ENCODE assay signal across 19 cellular contexts in the genomic region with DNA sequence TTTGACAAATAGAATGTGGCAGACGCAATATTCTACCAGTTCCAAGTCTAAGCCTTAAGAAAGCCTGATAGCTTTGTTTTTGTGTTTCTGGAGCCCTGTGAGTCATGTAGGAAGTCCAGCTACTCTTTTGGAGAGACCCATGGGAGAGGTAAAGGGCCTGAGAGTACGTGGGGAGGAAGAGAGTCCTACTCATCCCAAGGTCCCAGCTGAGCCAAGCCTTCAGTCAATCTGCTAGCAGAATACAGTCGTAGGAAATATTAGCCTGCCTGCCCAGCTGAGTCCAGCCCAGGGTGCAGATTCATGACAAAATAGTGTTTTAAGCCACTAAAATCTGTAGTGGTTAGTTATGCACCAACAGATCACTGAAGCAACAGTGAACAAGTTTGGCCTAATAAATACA. TPM values are rescaled to one million over a fixed set of nuclear protein-coding genes. Genes with fewer than 3 reads are reported as not detected.
DNase-seq lines count a peak whose midpoint lies in the region; ATAC-seq and TF ChIP-seq lines count a peak whose summit lies in the region.
"Had no signal": no experiment of that assay in that cellular context is flagged by ENCODE, and none has a peak within 500 bp of the region (broad histone marks: within the 10 kb centered on the region; RNA-seq: fewer than 3 reads in every experiment).

No MANE protein-coding gene starts in this region.

- peaks cover 6% of the 10 kb centered on the region; the same call in 1 of the 2 replicates for H3K4me1 Mint-ChIP-seq in HFFc6 (ENCODE audit: low read depth)
- H3K4me1 Mint-ChIP-seq in mesothelial cell of epicardium, result peaks cover 4% of the 10 kb centered on the region

- peaks cover 13% of the 10 kb centered on the region for H3K4me1 ChIP-seq in adipocyte (ENCODE audit: control insufficient read depth, insufficient read depth, low read length)
- H3K4me1 ChIP-seq: adrenal gland, lower lobe of right lung had no signal

- no peaks in the 10 kb centered on the region for H3K27me3 Mint-ChIP-seq in HFFc6 (ENCODE audit: insufficient read depth)
- H3K27me3 Mint-ChIP-seq in mesothelial cell of epicardium (ENCODE audit: low read depth), result no peaks in the 10 kb centered on the region
- H3K27me3 Mint-ChIP-seq: type B pancreatic cell had no signal

- H3K36me3 ChIP-seq in adipocyte (ENCODE audit: control insufficient read depth, insufficient read depth, low read length, severe bottlenecking), result no peaks in the 10 kb centered on the region
- H3K36me3 ChIP-seq: adrenal gland, esophagus squamous epithelium, lower lobe of right lung had no signal

- TF ChIP-seq CTCF in fibroblast of the aortic adventitia (IDR thresholded peaks at IDR 0.05; ENCODE audit: insufficient read depth, low read length) (no peak), HFFc6 (IDR thresholded peaks at IDR 0.05) (no peak), mesothelial cell of epicardium (IDR thresholded peaks at IDR 0.05; ENCODE audit: unreplicated experiment) (no peak)

- ATAC-seq in GM18511 (IDR thresholded peaks at IDR 0.05; ENCODE audit: unreplicated experiment), result peak; percentile 23
- ATAC-seq in sciatic nerve, result peak; percentile 76
- no peak for ATAC-seq in GM19467 (IDR thresholded peaks at IDR 0.05; ENCODE audit: unreplicated experiment)
- ATAC-seq: lower lobe of right lung, natural killer cell had no signal

- intact Hi-C loops in sciatic nerve (cut with DNase I), result no loop called here

- no peaks in the 10 kb centered on the region for H3K27me3 ChIP-seq in adipocyte (replicated peaks; ENCODE audit: control insufficient read depth, insufficient read depth, low read length)
- H3K27me3 ChIP-seq: adrenal gland, esophagus squamous epithelium had no signal

- H3K9me3 Mint-ChIP-seq in HFFc6 (no peaks in the 10 kb centered on the region), mesothelial cell of epicardium (peaks cover 4% of the 10 kb centered on the region)
- H3K9me3 Mint-ChIP-seq: activated T-helper 1 cell treated with anti-CD3 and anti-CD28 coated beads, Interleukin-12 subunit alpha, Interleukin-12 subunit beta, Interleukin-2, Interleukin-4 antibody, amounts not matched to agents 30 ng/mL and 10 ng/mL and 1 ng/mL, durations not matched to agents 14 hours and 24 hours and 36 hours; dendritic cell treated with granulocyte-macrophage colony-stimulating factor and Interleukin-4, amounts not matched to agents 40 ng/mL and 50 ng/mL, for 4 days; natural killer cell had no signal

- H3K36me3 Mint-ChIP-seq in HFFc6 (ENCODE audit: low read depth) (no peaks in the 10 kb centered on the region), mesothelial cell of epicardium (no peaks in the 10 kb centered on the region)
- H3K36me3 Mint-ChIP-seq: natural killer cell, type B pancreatic cell had no signal

- DNase-seq in adipocyte (ENCODE audit: low read depth) (no peak), fibroblast of the aortic adventitia (ENCODE audit: low read depth) (peak; percentile 88), sciatic nerve (ENCODE audit: low spot score) (no peak), HFFc6 (no peak), mesothelial cell of epicardium (ENCODE audit: low spot score in 2 of 2, unreplicated experiment in 2 of 2) (no peak), NCI-H2227 treated with DMSO at 0.1 percent for 48 hours (lab: John Stamatoyannopoulos, UW) (no peak)
- DNase-seq: activated CD4-positive, alpha-beta T cell treated with anti-CD3 and anti-CD28 coated beads, Interleukin-2, amount 50 U/mL, for 48 hours; adrenal gland; esophagus squamous epithelium; lower lobe of right lung; natural killer cell; NCI-H1417; NCI-H510A; stimulated activated CD4-positive, alpha-beta T cell treated with anti-CD3 and anti-CD28 coated beads, Interleukin-2, amount 100 ng/mL, for 24 hours had no signal

- H3K27ac Mint-ChIP-seq in HFFc6, result no peak overlapping the region; the same call in 1 of the 2 replicates
- no peak overlapping the region for H3K27ac Mint-ChIP-seq in mesothelial cell of epicardium
- H3K27ac Mint-ChIP-seq: activated T-helper 1 cell treated with anti-CD3 and anti-CD28 coated beads, Interleukin-12 subunit alpha, Interleukin-12 subunit beta, Interleukin-2, Interleukin-4 antibody, amounts not matched to agents 30 ng/mL and 10 ng/mL and 1 ng/mL, durations not matched to agents 14 hours and 24 hours and 36 hours; dendritic cell treated with granulocyte-macrophage colony-stimulating factor and Interleukin-4, amounts not matched to agents 40 ng/mL and 50 ng/mL, for 4 days; natural killer cell; type B pancreatic cell had no signal

- H3K9ac ChIP-seq in adipocyte (ENCODE audit: low read length), result peak overlapping the region; percentile 34

- H3K9me3 ChIP-seq in adipocyte (ENCODE audit: control insufficient read depth, low read length), result no peaks in the 10 kb centered on the region
- H3K9me3 ChIP-seq: adrenal gland, esophagus squamous epithelium, lower lobe of right lung had no signal

- no peak overlapping the region for H3K4me3 ChIP-seq in adipocyte (ENCODE audit: low read length)
- H3K4me3 ChIP-seq in fibroblast of the aortic adventitia (ENCODE audit: low read depth, low read length), result no peak overlapping the region
- H3K4me3 ChIP-seq: adrenal gland, esophagus squamous epithelium, lower lobe of right lung had no signal

- H3K4me3 Mint-ChIP-seq in HFFc6 (no peak overlapping the region), mesothelial cell of epicardium (no peak overlapping the region)
- H3K4me3 Mint-ChIP-seq: activated T-helper 1 cell treated with anti-CD3 and anti-CD28 coated beads, Interleukin-12 subunit alpha, Interleukin-12 subunit beta, Interleukin-2, Interleukin-4 antibody, amounts not matched to agents 30 ng/mL and 10 ng/mL and 1 ng/mL, durations not matched to agents 14 hours and 24 hours and 36 hours; dendritic cell treated with granulocyte-macrophage colony-stimulating factor and Interleukin-4, amounts not matched to agents 40 ng/mL and 50 ng/mL, for 4 days; natural killer cell; type B pancreatic cell had no signal

RNA-seq across cellular contexts. Expression of gene GNA12, which starts 9.0 kb away (rescaled TPM):
- total RNA-seq in fibroblast of the aortic adventitia (ENCODE audit: low replicate concordance) (16.2 and 19.5 TPM in 2 replicates), sciatic nerve (46.7 TPM), mesothelial cell of epicardium (54.8 to 57.1 TPM (median 57.1 TPM) in 3 replicates)
- total RNA-seq in HFFc6 (2021; fragmentation: NEBNext Ultra II Directional; extraction: Animal tissue kit (Norgen Biotek cat#: 25700)), result 10 to 100 TPM; 52.9 to 61.9 (median 57.6) TPM
